ENCODE assay signal across 1 cellular context in the genomic region with DNA sequence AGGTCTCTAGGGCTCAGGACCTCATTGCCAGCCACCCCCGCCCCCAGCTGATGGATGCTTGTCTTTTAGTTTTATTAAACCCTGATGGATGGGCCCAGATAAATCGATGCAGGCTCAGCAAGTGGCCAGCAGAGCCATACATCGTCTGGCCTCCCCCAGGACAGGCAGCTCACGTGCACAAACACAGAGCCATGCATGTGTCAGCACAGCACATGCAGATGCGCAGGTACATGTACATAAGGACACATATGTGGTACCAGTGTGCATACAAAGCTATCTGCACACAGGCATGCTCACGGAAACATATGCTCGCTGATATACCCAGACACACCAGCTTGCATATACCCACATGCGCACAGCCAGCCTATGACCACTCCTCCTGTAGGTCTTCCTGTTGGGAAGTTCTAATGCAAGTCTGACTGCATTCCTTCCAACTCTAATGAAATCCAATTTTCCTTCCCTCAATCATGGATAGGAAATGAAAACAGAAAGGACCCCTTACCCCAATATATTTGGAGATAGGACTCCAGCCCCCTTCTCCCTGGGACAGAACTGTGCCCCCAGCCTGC.
TF ChIP-seq lines count a peak whose summit lies in the region.

No MANE protein-coding gene starts in this region.

TF ChIP-seq in GM23338, 12 proteins besides CTCF, POLR2A, EP300 and RAD21 (continued from another document):
- TF ChIP-seq, protein P1, sequence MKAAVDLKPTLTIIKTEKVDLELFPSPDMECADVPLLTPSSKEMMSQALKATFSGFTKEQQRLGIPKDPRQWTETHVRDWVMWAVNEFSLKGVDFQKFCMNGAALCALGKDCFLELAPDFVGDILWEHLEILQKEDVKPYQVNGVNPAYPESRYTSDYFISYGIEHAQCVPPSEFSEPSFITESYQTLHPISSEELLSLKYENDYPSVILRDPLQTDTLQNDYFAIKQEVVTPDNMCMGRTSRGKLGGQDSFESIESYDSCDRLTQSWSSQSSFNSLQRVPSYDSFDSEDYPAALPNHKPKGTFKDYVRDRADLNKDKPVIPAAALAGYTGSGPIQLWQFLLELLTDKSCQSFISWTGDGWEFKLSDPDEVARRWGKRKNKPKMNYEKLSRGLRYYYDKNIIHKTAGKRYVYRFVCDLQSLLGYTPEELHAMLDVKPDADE (IDR thresholded peaks at IDR 0.05): no peak
- TF ChIP-seq ZNF114 (CRISPR knock-in tag; IDR thresholded peaks at IDR 0.05): no peak
- no peak for TF ChIP-seq STAT1 (IDR thresholded peaks at IDR 0.05; ENCODE audit: unreplicated experiment)
- TF ChIP-seq EZH2phosphoT487 (IDR thresholded peaks at IDR 0.05; ENCODE audit: unreplicated experiment): no peak
TF ChIP-seq in GM23338: peak in this region for 0.
